Comparison of ENCODE assay signal across 8 cellular contexts in genomic region chr2:58045580-58046334, GRCh38. TPM values are rescaled to one million over a fixed set of nuclear protein-coding genes. Genes with fewer than 3 reads are reported as not detected.
A peak's percentile ranks its signal among the peaks of the same experiment; 100 is the strongest.
DNase-seq lines count a peak whose midpoint lies in the region; ATAC-seq and TF ChIP-seq lines count a peak whose summit lies in the region.

No MANE protein-coding gene starts in this region.

- H3K27me3 ChIP-seq in brain microvascular endothelial cell (replicated peaks): no peaks in the 10 kb centered on the region

- no peaks in the 10 kb centered on the region for H3K36me3 ChIP-seq in brain microvascular endothelial cell (replicated peaks)
- H3K36me3 ChIP-seq in urinary bladder (ENCODE audit: insufficient read depth): no peaks in the 10 kb centered on the region

- H3K4me3 Mint-ChIP-seq in activated naive CD4-positive, alpha-beta T cell treated with anti-CD3 and anti-CD28 coated beads, Interleukin-2, amount 10 ng/mL, durations not matched to agents 7 days and 5 days: peak overlapping the region; percentile 78
- peak overlapping the region; percentile 88 for H3K4me3 Mint-ChIP-seq in memory B cell

- H3K27ac ChIP-seq in brain microvascular endothelial cell (peak overlapping the region; percentile 69), urinary bladder (ENCODE audit: low read depth) (peak overlapping the region; percentile 92)

- H3K4me1 ChIP-seq in urinary bladder (ENCODE audit: insufficient read depth): no peaks in the 10 kb centered on the region

- 75% methylated on average over 17 of the region's 17 CpGs for WGBS in urinary bladder

- H3K27me3 Mint-ChIP-seq in activated naive CD4-positive, alpha-beta T cell treated with anti-CD3 and anti-CD28 coated beads, Interleukin-2, amount 10 ng/mL, durations not matched to agents 7 days and 5 days: no peaks in the 10 kb centered on the region
- no peaks in the 10 kb centered on the region for H3K27me3 Mint-ChIP-seq in memory B cell

- in situ Hi-C loops in brain microvascular endothelial cell (cut with HindIII; ENCODE audit: low pct_ligation_motif_present, low sequenced_read_pairs): no loop called here

- H3K27ac Mint-ChIP-seq in activated naive CD4-positive, alpha-beta T cell treated with anti-CD3 and anti-CD28 coated beads, Interleukin-2, amount 10 ng/mL, durations not matched to agents 7 days and 5 days: peak overlapping the region; percentile 96
- peak overlapping the region; percentile 97 for H3K27ac Mint-ChIP-seq in memory B cell

- H3K9me3 Mint-ChIP-seq in activated naive CD4-positive, alpha-beta T cell treated with anti-CD3 and anti-CD28 coated beads, Interleukin-2, amount 10 ng/mL, durations not matched to agents 7 days and 5 days: no peaks in the 10 kb centered on the region
- H3K9me3 Mint-ChIP-seq in memory B cell: no peaks in the 10 kb centered on the region

- H3K36me3 Mint-ChIP-seq in activated naive CD4-positive, alpha-beta T cell treated with anti-CD3 and anti-CD28 coated beads, Interleukin-2, amount 10 ng/mL, durations not matched to agents 7 days and 5 days: peaks cover 13% of the 10 kb centered on the region
- H3K36me3 Mint-ChIP-seq in memory B cell: peaks cover 5% of the 10 kb centered on the region

- ATAC-seq in memory B cell (ENCODE audit: low read depth) (no peak), GM21529 (IDR thresholded peaks at IDR 0.05; ENCODE audit: unreplicated experiment) (no peak), GM21515 (IDR thresholded peaks at IDR 0.05; ENCODE audit: unreplicated experiment) (no peak)

- H3K4me3 ChIP-seq in brain microvascular endothelial cell (ENCODE audit: low read depth, low read length) (peak overlapping the region; percentile 76), urinary bladder (ENCODE audit: low read depth, low read length) (peak overlapping the region; percentile 78)

- CTCF ChIA-PET in activated naive CD4-positive, alpha-beta T cell treated with anti-CD3 and anti-CD28 coated beads, Interleukin-2, amount 10 ng/mL, durations not matched to agents 7 days and 5 days (lab: Charles Lee): interaction anchor here (0.6 to 1.4 kb wide), 2 partner anchors 17 to 139 kb away, joined by 3 to 6 read pairs; no protein-coding TSS in a partner anchor

- TF ChIP-seq CTCF in brain microvascular endothelial cell (IDR thresholded peaks at IDR 0.05; ENCODE audit: low read depth, low read length, missing control alignments): no peak

- DNase-seq in activated naive CD4-positive, alpha-beta T cell treated with anti-CD3 and anti-CD28 coated beads, Interleukin-2, amount 10 ng/mL, durations not matched to agents 7 days and 5 days: no peak
- DNase-seq in activated naive CD4-positive, alpha-beta T cell (lab: John Stamatoyannopoulos, UW): no peak
- no peak for DNase-seq in brain microvascular endothelial cell
- DNase-seq in memory B cell (ENCODE audit: low spot score in 2 of 2): no peak
- DNase-seq in NCI-H748 (lab: John Stamatoyannopoulos, UW; ENCODE audit: unreplicated experiment): no peak

- peaks cover 46% of the 10 kb centered on the region for H3K4me1 Mint-ChIP-seq in activated naive CD4-positive, alpha-beta T cell treated with anti-CD3 and anti-CD28 coated beads, Interleukin-2, amount 10 ng/mL, durations not matched to agents 7 days and 5 days
- H3K4me1 Mint-ChIP-seq in memory B cell: peaks cover 26% of the 10 kb centered on the region

RNA-seq across cellular contexts. Expression of gene VRK2, which starts 0.8 kb away (rescaled TPM):
- total RNA-seq in urinary bladder: 23.6 TPM
- polyA plus RNA-seq in urinary bladder: 12.5 TPM
